In genomic region chr6:166274739-166275370, GRCh38 we compare ENCODE assay signal across 1 cellular context.
TF ChIP-seq lines count a peak whose summit lies in the region.

No MANE protein-coding gene starts in this region.

TF ChIP-seq in IMR-90, 13 proteins besides CTCF, POLR2A, EP300 and RAD21:
- TF ChIP-seq RFX5 (IDR thresholded peaks at IDR 0.05; ENCODE audit: low read depth, low read length) (no peak), CHD1 (IDR thresholded peaks at IDR 0.05; ENCODE audit: low read depth, low read length) (no peak), RCOR1 (IDR thresholded peaks at IDR 0.05; ENCODE audit: insufficient replicate concordance, low read length) (no peak), USF2 (IDR thresholded peaks at IDR 0.05; ENCODE audit: low read depth, low read length) (no peak), BHLHE40 (IDR thresholded peaks at IDR 0.05; ENCODE audit: low read depth, low read length) (no peak), MAZ (IDR thresholded peaks at IDR 0.05; ENCODE audit: borderline replicate concordance, low read depth, low read length) (no peak), SMC3 (IDR thresholded peaks at IDR 0.05; ENCODE audit: low read depth, low read length) (no peak), MAFK (IDR thresholded peaks at IDR 0.05; ENCODE audit: low read depth, low read length) (no peak), CEBPB (IDR thresholded peaks at IDR 0.05; ENCODE audit: low read depth, low read length) (no peak), NFE2L2 (IDR thresholded peaks at IDR 0.05; ENCODE audit: low read depth, low read length) (no peak)
- TF ChIP-seq, protein P1, sequence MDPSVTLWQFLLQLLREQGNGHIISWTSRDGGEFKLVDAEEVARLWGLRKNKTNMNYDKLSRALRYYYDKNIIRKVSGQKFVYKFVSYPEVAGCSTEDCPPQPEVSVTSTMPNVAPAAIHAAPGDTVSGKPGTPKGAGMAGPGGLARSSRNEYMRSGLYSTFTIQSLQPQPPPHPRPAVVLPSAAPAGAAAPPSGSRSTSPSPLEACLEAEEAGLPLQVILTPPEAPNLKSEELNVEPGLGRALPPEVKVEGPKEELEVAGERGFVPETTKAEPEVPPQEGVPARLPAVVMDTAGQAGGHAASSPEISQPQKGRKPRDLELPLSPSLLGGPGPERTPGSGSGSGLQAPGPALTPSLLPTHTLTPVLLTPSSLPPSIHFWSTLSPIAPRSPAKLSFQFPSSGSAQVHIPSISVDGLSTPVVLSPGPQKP (IDR thresholded peaks at IDR 0.05; ENCODE audit: borderline replicate concordance, low read depth, low read length), result no peak
